ENCODE assay signal across 1 cellular context in the genomic region with DNA sequence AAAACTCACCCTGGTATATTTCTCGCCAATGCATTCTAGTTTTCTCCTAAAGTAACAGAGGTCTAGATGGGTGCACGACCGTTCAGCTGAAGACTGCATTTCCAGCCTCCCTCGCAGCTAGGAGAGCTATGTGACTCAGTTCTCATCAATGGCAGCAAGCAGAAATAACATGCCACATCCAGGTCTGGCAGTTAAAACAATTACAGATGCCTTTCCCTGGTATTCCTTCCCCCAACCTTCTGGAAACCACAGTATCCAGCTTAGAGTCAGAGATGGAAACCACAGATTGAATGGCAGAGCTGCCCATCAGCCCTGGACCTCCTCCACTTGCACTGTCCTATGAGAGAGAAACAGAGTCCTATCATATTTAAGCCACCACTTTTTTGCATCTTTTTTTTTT.
TF ChIP-seq lines count a peak whose summit lies in the region.

No MANE protein-coding gene starts in this region.

TF ChIP-seq in SK-N-SH treated with all-trans-retinoic acid at 6 μM for 48 hours, 23 proteins besides CTCF, POLR2A, EP300 and RAD21 (continued from another document):
- TF ChIP-seq, protein P1, sequence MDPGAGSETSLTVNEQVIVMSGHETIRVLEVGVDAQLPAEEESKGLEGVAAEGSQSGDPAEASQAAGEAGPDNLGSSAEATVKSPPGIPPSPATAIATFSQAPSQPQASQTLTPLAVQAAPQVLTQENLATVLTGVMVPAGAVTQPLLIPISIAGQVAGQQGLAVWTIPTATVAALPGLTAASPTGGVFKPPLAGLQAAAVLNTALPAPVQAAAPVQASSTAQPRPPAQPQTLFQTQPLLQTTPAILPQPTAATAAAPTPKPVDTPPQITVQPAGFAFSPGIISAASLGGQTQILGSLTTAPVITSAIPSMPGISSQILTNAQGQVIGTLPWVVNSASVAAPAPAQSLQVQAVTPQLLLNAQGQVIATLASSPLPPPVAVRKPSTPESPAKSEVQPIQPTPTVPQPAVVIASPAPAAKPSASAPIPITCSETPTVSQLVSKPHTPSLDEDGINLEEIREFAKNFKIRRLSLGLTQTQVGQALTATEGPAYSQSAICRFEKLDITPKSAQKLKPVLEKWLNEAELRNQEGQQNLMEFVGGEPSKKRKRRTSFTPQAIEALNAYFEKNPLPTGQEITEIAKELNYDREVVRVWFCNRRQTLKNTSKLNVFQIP (CRISPR knock-in tag; IDR thresholded peaks at IDR 0.05; ENCODE audit: borderline replicate concordance, low read depth): no peak
- TF ChIP-seq ESRRG (CRISPR knock-in tag; IDR thresholded peaks at IDR 0.05): no peak
- TF ChIP-seq BACH2 (CRISPR knock-in tag; IDR thresholded peaks at IDR 0.05; ENCODE audit: borderline replicate concordance): no peak
- TF ChIP-seq ZC3H10 (CRISPR knock-in tag; IDR thresholded peaks at IDR 0.05): no peak
- TF ChIP-seq OSR1 (CRISPR knock-in tag; IDR thresholded peaks at IDR 0.05): no peak
- TF ChIP-seq PPARA (CRISPR knock-in tag; IDR thresholded peaks at IDR 0.05; ENCODE audit: borderline replicate concordance): no peak
- no peak for TF ChIP-seq CSDC2 (CRISPR knock-in tag; IDR thresholded peaks at IDR 0.05)
